ENCODE assay signal across 8 cellular contexts in genomic region chr11:63738720-63739360, GRCh38. TPM values are rescaled to one million over a fixed set of nuclear protein-coding genes. Genes with fewer than 3 reads are reported as not detected.
DNase-seq lines count a peak whose midpoint lies in the region; ATAC-seq and TF ChIP-seq lines count a peak whose summit lies in the region.

No MANE protein-coding gene starts in this region.

- WGBS in mesenchymal stem cell, result 25% methylated on average over 4 of the region's 8 CpGs

- no peaks in the 10 kb centered on the region for H3K4me1 ChIP-seq in mesenchymal stem cell (ENCODE audit: control insufficient read depth, insufficient read depth, low read depth, low read length)

- no peak overlapping the region for H2BK15ac ChIP-seq in mesenchymal stem cell (ENCODE audit: low read depth, poor library complexity, severe bottlenecking)

- H2BK12ac ChIP-seq in mesenchymal stem cell (ENCODE audit: low read length in 2 of 2), result no peak overlapping the region

- intact Hi-C loops in dorsolateral prefrontal cortex (cut with DNase I), result loop anchor here (1.0 to 10.0 kb wide), 3 partner anchors 57 to 234 kb away; partner anchors contain the start of genes ATL3 (in 1 of the 2), LGALS12 (in 1 of the 2) and RTN3 (in 1 of the 2)

- no peak overlapping the region for H4K8ac ChIP-seq in mesenchymal stem cell (ENCODE audit: low read length)

- H3K27ac ChIP-seq in dorsolateral prefrontal cortex (peak overlapping the region in 8 of 59 donors; percentile 4 to 53 (median 22)), mesenchymal stem cell (ENCODE audit: low read length, poor library complexity, severe bottlenecking) (no peak overlapping the region)

- H3K9ac ChIP-seq in mesenchymal stem cell (ENCODE audit: low read length), result peak overlapping the region; percentile 71

- H3K4me2 ChIP-seq in mesenchymal stem cell (ENCODE audit: low read length, poor library complexity, severe bottlenecking), result no peak overlapping the region

- H4K91ac ChIP-seq in mesenchymal stem cell (ENCODE audit: low read length), result no peak overlapping the region

- no peak overlapping the region for H2BK120ac ChIP-seq in mesenchymal stem cell (ENCODE audit: low read depth, low read length)

- no peaks in the 10 kb centered on the region for H3K27me3 ChIP-seq in dorsolateral prefrontal cortex
- H3K27me3 ChIP-seq in mesenchymal stem cell (ENCODE audit: control insufficient read depth in 1 of 2, insufficient read depth in 1 of 2, low read length in 2 of 2), result no peaks in the 10 kb centered on the region

- H2AFZ ChIP-seq in mesenchymal stem cell (ENCODE audit: low read depth, low read length), result no peak overlapping the region

- DNase-seq in AG08396 (ENCODE audit: low spot score) (peak; percentile 56), GOT3 (lab: John Stamatoyannopoulos, UW) (peak; percentile 27), NCI-H446 (lab: John Stamatoyannopoulos, UW) (peak; percentile 64 to 82), dorsolateral prefrontal cortex (peak; percentile 56 to 90 (median 66)), mesenchymal stem cell (peak; percentile 83)
- peak; percentile 66 for DNase-seq in activated CD4-positive, alpha-beta T cell treated with anti-CD3 and anti-CD28 coated beads, Interleukin-2, amount 50 U/mL, for 1 hour
- peak; percentile 18 to 49 for DNase-seq in stimulated activated CD8-positive, alpha-beta memory T cell treated with anti-CD3 and anti-CD28 coated beads, Interleukin-2, amount 100 ng/mL, for 48 hours (ENCODE audit: low read depth in 2 of 2)

- H3K18ac ChIP-seq in mesenchymal stem cell (ENCODE audit: low read depth in 1 of 2, low read length in 2 of 2), result no peak overlapping the region

- peak; percentile 90 to 99 (median 96) for TF ChIP-seq CTCF in dorsolateral prefrontal cortex (IDR thresholded peaks at IDR 0.05 in 54 of 56, conservative IDR thresholded peaks at IDR 0.05 in 2 of 56; ENCODE audit: low read depth in 1 of 56, partially characterized antibody in 56 of 56)

- H3K23ac ChIP-seq in mesenchymal stem cell (ENCODE audit: low read length in 2 of 2), result no peak overlapping the region

- no peak overlapping the region for H2BK5ac ChIP-seq in mesenchymal stem cell (ENCODE audit: low read depth, low read length, poor library complexity, severe bottlenecking)

- no peak for ATAC-seq in GM18867 (IDR thresholded peaks at IDR 0.05; ENCODE audit: unreplicated experiment)

- H3K36me3 ChIP-seq in mesenchymal stem cell (ENCODE audit: control insufficient read depth in 1 of 2, insufficient read depth in 2 of 2, low read depth in 1 of 2, low read length in 2 of 2), result peaks cover 0 to 3% of the 10 kb centered on the region in 2 experiments

- no peak overlapping the region for H3K14ac ChIP-seq in mesenchymal stem cell (ENCODE audit: low read length in 2 of 2)

- no peaks in the 10 kb centered on the region for H3K9me3 ChIP-seq in mesenchymal stem cell (ENCODE audit: control insufficient read depth, low read length)

- no peak overlapping the region for H2AK5ac ChIP-seq in mesenchymal stem cell (ENCODE audit: low read length, severe bottlenecking)

- peak overlapping the region in 4 of 59 donors; percentile 2 to 36 (median 21) for H3K4me3 ChIP-seq in dorsolateral prefrontal cortex
- peak overlapping the region in 1 of 2 experiments; percentile 34 for H3K4me3 ChIP-seq in mesenchymal stem cell (ENCODE audit: insufficient read depth in 1 of 2, low read depth in 1 of 2, low read length in 2 of 2)

- H3K4ac ChIP-seq in mesenchymal stem cell (ENCODE audit: low read depth in 1 of 2, low read length in 2 of 2), result no peak overlapping the region

- peaks cover 23% of the 10 kb centered on the region for H3K79me1 ChIP-seq in mesenchymal stem cell (replicated peaks; ENCODE audit: low read length, poor library complexity, severe bottlenecking)

RNA-seq across cellular contexts. Expression of gene ZFTA, which starts 29.7 kb away (rescaled TPM):
- 10 to 100 TPM in 119 of 120 experiments, 1 to 10 TPM in 1; 8.7 to 41.2 (median 25.3) TPM for total RNA-seq in dorsolateral prefrontal cortex
- 15.0 TPM for polyA plus RNA-seq in mesenchymal stem cell (2013, experiment 1 of 2)
- polyA plus RNA-seq in mesenchymal stem cell (2013, experiment 2 of 2), result 15.0 TPM

RNA-seq across cellular contexts. Expression of gene RTN3, which starts 57.5 kb away (rescaled TPM):
- total RNA-seq in dorsolateral prefrontal cortex, result 1,000 to 10,000 TPM in 4 of 120 experiments, 100 to 1,000 TPM in 116; 243 to 1,054 (median 793) TPM
- 116 TPM for polyA plus RNA-seq in mesenchymal stem cell (2013, experiment 1 of 2)
- polyA plus RNA-seq in mesenchymal stem cell (2013, experiment 2 of 2), result 117 TPM

Comparison
In these comparisons a context has a peak if more than half of its experiments do, and no peak if none do; other contexts are left out.
1. DNase-seq: peak in every context shown above with its lines; median percentile 83 in mesenchymal stem cell; 73 in NCI-H446; 66 in activated CD4-positive, alpha-beta T cell treated with anti-CD3 and anti-CD28 coated beads, Interleukin-2, amount 50 U/mL, for 1 hour; 66 in dorsolateral prefrontal cortex; 56 in AG08396; 34 in stimulated activated CD8-positive, alpha-beta memory T cell treated with anti-CD3 and anti-CD28 coated beads, Interleukin-2, amount 100 ng/mL, for 48 hours; 27 in GOT3.